ENCODE assay signal across 21 cellular contexts in the genomic region with DNA sequence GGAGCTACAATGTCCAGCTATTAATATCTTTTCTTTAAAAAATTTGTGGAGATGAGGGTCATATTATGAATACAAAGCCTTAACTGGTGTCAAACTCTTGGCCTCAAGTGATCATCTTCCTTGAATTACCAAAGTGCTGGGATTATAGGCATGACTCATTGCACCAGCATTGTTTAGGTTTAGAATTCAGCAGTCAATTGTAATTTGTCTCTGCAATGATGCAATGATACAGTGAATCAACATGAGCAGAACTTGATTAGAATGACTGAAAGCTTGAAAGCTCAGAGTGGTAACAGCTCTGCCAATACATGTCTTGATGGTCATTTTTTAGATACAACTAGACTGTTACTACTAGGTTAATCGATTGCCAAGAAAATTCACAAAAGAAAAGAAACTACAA.
DNase-seq lines count a peak whose midpoint lies in the region; ATAC-seq and TF ChIP-seq lines count a peak whose summit lies in the region.
"Had no signal": no experiment of that assay in that cellular context is flagged by ENCODE, and none has a peak within 500 bp of the region (broad histone marks: within the 10 kb centered on the region; RNA-seq: fewer than 3 reads in every experiment).

No MANE protein-coding gene starts in this region.

- no peaks in the 10 kb centered on the region for H3K27me3 ChIP-seq in iPS-18a (ENCODE audit: control insufficient read depth, insufficient read depth, low read length)
- no peaks in the 10 kb centered on the region for H3K27me3 ChIP-seq in gastroesophageal sphincter
- H3K27me3 ChIP-seq: cardiac muscle cell, neural progenitor cell, sigmoid colon, SJSA1 had no signal

- DNase-seq in EL (peak; percentile 68), HT1080 (ENCODE audit: low read depth) (peak; percentile 69), astrocyte of the hippocampus (ENCODE audit: low read depth, low spot score) (peak; percentile 28), nephron progenitor cell (no peak), NCI-H2196 (lab: John Stamatoyannopoulos, UW; ENCODE audit: unreplicated experiment) (no peak)
- DNase-seq: activated CD4-positive, alpha-beta memory T cell treated with anti-CD3 and anti-CD28 coated beads, Interleukin-2, amount 10 ng/mL, durations not matched to agents 7 days and 5 days; activated effector memory CD4-positive, alpha-beta T cell treated with anti-CD3 and anti-CD28 coated beads, Interleukin-2, amount 50 U/mL, for 16 hours; C1 segment of cervical spinal cord; endodermal cell; lower lobe of right lung; NCI-H1436; NCI-H748 treated with DMSO at 0.1 percent for 48 hours; sigmoid colon; stimulated activated naive CD8-positive, alpha-beta T cell treated with anti-CD3 and anti-CD28 coated beads, Interleukin-15, Interleukin-2, amounts not matched to agents 100 U/mL and 50 U/mL, for 24 hours had no signal

- H3K27ac Mint-ChIP-seq in nephron progenitor cell = no peak overlapping the region
- H3K27ac Mint-ChIP-seq: activated CD4-positive, alpha-beta memory T cell treated with anti-CD3 and anti-CD28 coated beads, Interleukin-2, amount 10 ng/mL, durations not matched to agents 7 days and 5 days; endodermal cell; GM23338; neural progenitor cell had no signal

- no peaks in the 10 kb centered on the region for H3K27me3 Mint-ChIP-seq in nephron progenitor cell (ENCODE audit: low read depth, poor library complexity)
- H3K27me3 Mint-ChIP-seq: activated CD4-positive, alpha-beta memory T cell treated with anti-CD3 and anti-CD28 coated beads, Interleukin-2, amount 10 ng/mL, durations not matched to agents 7 days and 5 days had no signal

- no peak for TF ChIP-seq POLR2A in gastroesophageal sphincter (IDR thresholded peaks at IDR 0.05)

- no peak overlapping the region for H3K4me3 ChIP-seq in iPS-18a (ENCODE audit: low read length)
- no peak overlapping the region for H3K4me3 ChIP-seq in gastroesophageal sphincter
- H3K4me3 ChIP-seq: cardiac muscle cell, GM23338, lower lobe of right lung, neural progenitor cell, sigmoid colon, SJSA1 had no signal

- no peaks in the 10 kb centered on the region for H3K36me3 Mint-ChIP-seq in nephron progenitor cell (ENCODE audit: low read depth)

- no peaks in the 10 kb centered on the region for H3K9me3 Mint-ChIP-seq in nephron progenitor cell

- TF ChIP-seq CTCF in gastroesophageal sphincter (IDR thresholded peaks at IDR 0.05) (no peak), nephron progenitor cell (IDR thresholded peaks at IDR 0.05) (no peak)

- no peak for TF ChIP-seq EP300 in gastroesophageal sphincter (IDR thresholded peaks at IDR 0.05)

- H3K4me1 ChIP-seq in iPS-18a (ENCODE audit: control insufficient read depth, low read depth, low read length) = no peaks in the 10 kb centered on the region
- no peaks in the 10 kb centered on the region for H3K4me1 ChIP-seq in gastroesophageal sphincter
- H3K4me1 ChIP-seq: lower lobe of right lung, neural progenitor cell, sigmoid colon, SJSA1 had no signal

- no peak overlapping the region for H3K4me3 Mint-ChIP-seq in nephron progenitor cell
- H3K4me3 Mint-ChIP-seq: activated CD4-positive, alpha-beta memory T cell treated with anti-CD3 and anti-CD28 coated beads, Interleukin-2, amount 10 ng/mL, durations not matched to agents 7 days and 5 days; endodermal cell; GM23338; neural progenitor cell had no signal

- ATAC-seq in HG03045 (IDR thresholded peaks at IDR 0.05; ENCODE audit: unreplicated experiment) = no peak
- no peak for ATAC-seq in gastroesophageal sphincter
- ATAC-seq: GM23338; lower lobe of right lung; stimulated activated naive CD8-positive, alpha-beta T cell treated with anti-CD3 and anti-CD28 coated beads, Interleukin-15, Interleukin-2, amounts not matched to agents 100 U/mL and 50 U/mL, for 24 hours had no signal

- H3K9me3 ChIP-seq in iPS-18a (ENCODE audit: control insufficient read depth, low read depth, low read length) (no peaks in the 10 kb centered on the region), gastroesophageal sphincter (no peaks in the 10 kb centered on the region)
- H3K9me3 ChIP-seq: lower lobe of right lung, sigmoid colon, SJSA1 had no signal

- WGBS in gastroesophageal sphincter (ENCODE audit: low coverage in 1 of 2), 2 donors = 95 to 100% methylated on average over 1 of the region's 1 CpG

- H3K27ac ChIP-seq in iPS-18a (ENCODE audit: low read length) (peak overlapping the region; percentile 31), gastroesophageal sphincter (no peak overlapping the region)
- H3K27ac ChIP-seq: cardiac muscle cell, lower lobe of right lung, neural progenitor cell, sigmoid colon, SJSA1 had no signal

- no peaks in the 10 kb centered on the region for H3K4me1 Mint-ChIP-seq in nephron progenitor cell
- H3K4me1 Mint-ChIP-seq: activated CD4-positive, alpha-beta memory T cell treated with anti-CD3 and anti-CD28 coated beads, Interleukin-2, amount 10 ng/mL, durations not matched to agents 7 days and 5 days; endodermal cell; GM23338; neural progenitor cell had no signal

- no peak overlapping the region for H3K9ac ChIP-seq in iPS-18a (ENCODE audit: low read length)
- H3K9ac ChIP-seq: neural progenitor cell had no signal

- no peaks in the 10 kb centered on the region for H3K36me3 ChIP-seq in iPS-18a (ENCODE audit: control insufficient read depth, low read depth, low read length)
- no peaks in the 10 kb centered on the region for H3K36me3 ChIP-seq in gastroesophageal sphincter
- H3K36me3 ChIP-seq: cardiac muscle cell, lower lobe of right lung, neural progenitor cell, sigmoid colon, SJSA1 had no signal

Comparison
In these comparisons a context has a peak if more than half of its experiments do, and no peak if none do; other contexts are left out.
1. DNase-seq: peak in EL (single experiment), HT1080 (single experiment) and astrocyte of the hippocampus (single experiment); none in nephron progenitor cell (single experiment) and NCI-H2196 (single experiment).